ENCODE assay signal across 1 cellular context in the genomic region with DNA sequence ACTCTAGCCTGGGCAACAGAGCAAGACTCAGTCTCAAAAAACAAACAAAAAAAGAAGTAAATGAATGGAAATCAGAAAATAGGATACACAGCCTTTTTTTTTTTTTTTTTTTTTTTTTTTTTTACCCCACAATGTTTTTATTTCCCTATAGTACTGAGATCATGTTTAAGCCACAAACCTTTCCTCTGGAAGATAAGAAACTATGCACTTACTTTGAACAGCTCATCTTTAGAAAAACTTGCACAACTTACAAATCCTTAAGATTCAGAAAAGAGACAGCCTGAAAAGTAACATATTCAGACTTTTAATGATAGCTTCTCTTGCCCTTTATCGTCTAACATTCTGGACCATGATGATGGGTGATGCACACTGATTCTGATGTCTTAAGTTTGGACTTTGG.
A peak's percentile ranks its signal among the peaks of the same experiment; 100 is the strongest.
TF ChIP-seq lines count a peak whose summit lies in the region.

No MANE protein-coding gene starts in this region.

TF ChIP-seq in IMR-90, 13 proteins besides CTCF, POLR2A, EP300 and RAD21:
- TF ChIP-seq CHD1 (IDR thresholded peaks at IDR 0.05; ENCODE audit: low read depth, low read length) (no peak), SMC3 (IDR thresholded peaks at IDR 0.05; ENCODE audit: low read depth, low read length) (no peak), CEBPB (IDR thresholded peaks at IDR 0.05; ENCODE audit: low read depth, low read length) (peak; percentile 81), MAFK (IDR thresholded peaks at IDR 0.05; ENCODE audit: low read depth, low read length) (no peak), BHLHE40 (IDR thresholded peaks at IDR 0.05; ENCODE audit: low read depth, low read length) (no peak)
